8 cellular contexts compared by ENCODE assay signal in the genomic region with DNA sequence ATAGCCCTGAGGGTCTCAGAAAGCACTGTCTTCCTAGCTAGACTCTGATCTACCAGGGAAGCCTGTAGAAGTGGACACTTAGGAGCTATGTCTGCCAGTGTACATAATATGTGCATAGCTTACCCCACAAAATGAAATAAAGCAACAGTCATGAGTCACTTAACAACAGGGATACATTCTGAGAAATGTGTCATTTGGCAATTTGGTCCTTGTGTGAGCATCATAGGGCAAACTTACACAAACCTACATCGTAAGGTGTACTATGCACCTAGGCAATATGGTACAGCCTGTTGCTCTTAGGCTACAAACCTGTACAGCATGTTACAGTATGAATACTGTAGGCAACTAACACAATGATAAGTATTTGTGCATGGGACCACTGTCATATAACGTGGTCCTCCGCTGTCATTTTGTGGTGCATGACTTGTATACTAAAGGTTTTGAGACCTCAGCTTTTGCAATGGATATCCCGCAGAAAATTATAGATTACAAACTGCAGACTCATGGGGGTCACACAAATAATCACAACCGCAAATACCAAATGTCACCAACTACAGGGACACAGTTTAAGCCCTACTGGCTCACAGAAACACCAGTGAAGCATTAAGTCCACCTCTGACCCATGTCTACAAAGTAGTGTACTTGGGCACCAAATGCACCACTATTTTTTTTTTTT. TPM values are rescaled to one million over a fixed set of nuclear protein-coding genes. Genes with fewer than 3 reads are reported as not detected.
DNase-seq lines count a peak whose midpoint lies in the region; TF ChIP-seq lines count a peak whose summit lies in the region.

No MANE protein-coding gene starts in this region.

- no peaks in the 10 kb centered on the region for H3K27me3 ChIP-seq in BLaER1 treated with 17β-estradiol and CSF1 and Interleukin-3, amounts not matched to agents 10 nM and 100 nM
- H3K27me3 ChIP-seq in MG63, result no peaks in the 10 kb centered on the region
- H3K27me3 ChIP-seq in dorsolateral prefrontal cortex, result no peaks in the 10 kb centered on the region

- no peak for TF ChIP-seq CTCF in dorsolateral prefrontal cortex (IDR thresholded peaks at IDR 0.05 in 54 of 56, conservative IDR thresholded peaks at IDR 0.05 in 2 of 56; ENCODE audit: low read depth in 1 of 56, partially characterized antibody in 56 of 56)
- TF ChIP-seq CTCF in nephron (IDR thresholded peaks at IDR 0.05; ENCODE audit: unreplicated experiment in 3 of 3), result no peak

- intact Hi-C loops in dorsolateral prefrontal cortex (cut with DNase I), result loop anchor here in 1 of 2 donors (5.0 kb wide), 1 partner anchor 32 kb away; no protein-coding TSS in a partner anchor

- peak overlapping the region in 2 of 10 experiments; percentile 68 to 79; a peak in 2 of 20 replicates for H3K4me3 ChIP-seq in BLaER1 treated with 17β-estradiol and CSF1 and Interleukin-3, amounts not matched to agents 10 nM and 100 nM
- H3K4me3 ChIP-seq in MG63, result peak overlapping the region; percentile 63
- H3K4me3 ChIP-seq in dorsolateral prefrontal cortex, result peak overlapping the region in 55 of 59 donors; percentile 57 to 88 (median 78)

- H3K4me3 Mint-ChIP-seq in nephron, result peak overlapping the region; percentile 95 to 100 (median 100)

- H3K4me1 ChIP-seq in BLaER1 treated with 17β-estradiol and CSF1 and Interleukin-3, amounts not matched to agents 10 nM and 100 nM, result peaks cover 15 to 30% (median 22%) of the 10 kb centered on the region in 10 experiments

- H3K36me3 ChIP-seq in BLaER1 treated with 17β-estradiol and CSF1 and Interleukin-3, amounts not matched to agents 10 nM and 100 nM, result peaks cover 0 to 10% (median 0%) of the 10 kb centered on the region in 11 experiments; a peak in 4 of 22 replicates
- H3K36me3 ChIP-seq in MG63, result peaks cover 34% of the 10 kb centered on the region

- DNase-seq in MG63 (no peak), dorsolateral prefrontal cortex (no peak), globus pallidus (ENCODE audit: low spot score) (no peak), NCI-H1417 treated with DMSO at 0.1 percent for 48 hours (lab: John Stamatoyannopoulos, UW) (no peak), kidney glomerular epithelial cell (lab: John Stamatoyannopoulos, UW) (no peak), C1 segment of cervical spinal cord (lab: John Stamatoyannopoulos, UW) (no peak)

- peak overlapping the region in 1 of 3 experiments; percentile 98 for H3K27ac Mint-ChIP-seq in nephron

- peak overlapping the region in 3 of 11 experiments; percentile 95 to 97 (median 96); a peak in 4 of 22 replicates for H3K9ac ChIP-seq in BLaER1 treated with 17β-estradiol and CSF1 and Interleukin-3, amounts not matched to agents 10 nM and 100 nM

- H3K36me3 Mint-ChIP-seq in nephron (ENCODE audit: low read depth), result peaks cover 4% of the 10 kb centered on the region

- H3K9me3 Mint-ChIP-seq in nephron, result no peaks in the 10 kb centered on the region

- H4K20me1 ChIP-seq in BLaER1 treated with 17β-estradiol and CSF1 and Interleukin-3, amounts not matched to agents 10 nM and 100 nM, result peaks cover 37 to 62% (median 55%) of the 10 kb centered on the region in 11 experiments; a peak in 21 of 22 replicates

- peaks cover 29% of the 10 kb centered on the region for H3K4me1 Mint-ChIP-seq in nephron

- H3K27me3 Mint-ChIP-seq in nephron (ENCODE audit: low read depth), result no peaks in the 10 kb centered on the region

- no peaks in the 10 kb centered on the region for H3K9me3 ChIP-seq in BLaER1 treated with 17β-estradiol and CSF1 and Interleukin-3, amounts not matched to agents 10 nM and 100 nM (replicated peaks in 1 of 11)
- H3K9me3 ChIP-seq in MG63, result no peaks in the 10 kb centered on the region

- peak overlapping the region; percentile 73 to 96 (median 92) for H3K4me2 ChIP-seq in BLaER1 treated with 17β-estradiol and CSF1 and Interleukin-3, amounts not matched to agents 10 nM and 100 nM

- H3K27ac ChIP-seq in BLaER1 treated with 17β-estradiol and CSF1 and Interleukin-3, amounts not matched to agents 10 nM and 100 nM, result no peak overlapping the region
- peak overlapping the region in 36 of 59 donors; percentile 11 to 93 (median 86) for H3K27ac ChIP-seq in dorsolateral prefrontal cortex

RNA-seq across cellular contexts. Expression of gene URGCP, which starts 1.7 kb away (rescaled TPM):
- 38.3 and 41.8 TPM in 2 replicates for total RNA-seq in MG63 (2014; rRNA removed; shearing (Covaris generic); ENCODE audit: low replicate concordance)
- total RNA-seq in dorsolateral prefrontal cortex, result 10 to 100 TPM; 38.6 to 96.9 (median 70.0) TPM

RNA-seq across cellular contexts. Expression of gene UBE2D4, which starts 21.6 kb away (rescaled TPM):
- 10.7 and 20.7 TPM in 2 replicates for total RNA-seq in MG63 (2014; rRNA removed; shearing (Covaris generic); ENCODE audit: low replicate concordance)
- 10 to 100 TPM; 20.4 to 46.7 (median 34.6) TPM for total RNA-seq in dorsolateral prefrontal cortex

RNA-seq across cellular contexts. Expression of gene MRPS24, which starts 35.4 kb away (rescaled TPM):
- total RNA-seq in MG63 (2014; rRNA removed; shearing (Covaris generic); ENCODE audit: low replicate concordance), result 107 and 198 TPM in 2 replicates
- total RNA-seq in dorsolateral prefrontal cortex, result 100 to 1,000 TPM in 1 of 120 experiments, 10 to 100 TPM in 119; 39.5 to 106 (median 68.7) TPM

Comparison
In these comparisons a context has a peak if more than half of its experiments do, and no peak if none do; other contexts are left out.
1. H3K27ac ChIP-seq: peak in dorsolateral prefrontal cortex (36 of 59); none in BLaER1 treated with 17β-estradiol and CSF1 and Interleukin-3, amounts not matched to agents 10 nM and 100 nM (0 of 11).